Comparison of ENCODE assay signal across 31 cellular contexts in the genomic region with DNA sequence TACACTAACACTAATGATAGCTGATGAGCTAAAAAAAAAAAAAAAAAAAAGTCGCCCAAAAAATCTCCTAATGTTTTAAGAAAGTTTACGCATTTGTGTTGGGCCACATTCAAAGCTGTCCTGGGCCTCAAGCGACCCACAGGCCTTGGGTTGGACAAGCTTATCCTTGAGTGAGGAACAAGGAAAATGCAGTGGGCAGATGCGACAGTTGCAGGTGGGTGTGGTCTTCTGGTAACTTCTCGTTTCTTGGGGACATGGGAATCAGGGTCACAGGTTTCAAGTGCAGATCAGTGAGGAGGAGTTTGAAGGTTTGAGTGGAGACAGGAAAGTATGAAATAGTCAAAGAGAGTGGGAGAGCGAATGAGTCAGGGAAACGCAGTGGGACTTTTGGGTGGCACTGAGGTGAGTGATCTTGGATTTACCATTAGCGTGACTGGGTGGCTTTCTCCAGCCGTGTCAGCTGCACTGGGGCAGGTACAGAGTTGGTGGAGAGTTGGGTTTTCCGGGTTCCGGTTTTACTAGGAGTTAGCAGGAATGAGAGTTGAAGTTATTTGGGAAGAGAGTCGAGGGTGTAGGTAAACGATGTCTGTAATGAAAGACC. TPM values are rescaled to one million over a fixed set of nuclear protein-coding genes. Genes with fewer than 3 reads are reported as not detected.
DNase-seq lines count a peak whose midpoint lies in the region; ATAC-seq and TF ChIP-seq lines count a peak whose summit lies in the region.
"Had no signal": no experiment of that assay in that cellular context is flagged by ENCODE, and none has a peak within 500 bp of the region (broad histone marks: within the 10 kb centered on the region; RNA-seq: fewer than 3 reads in every experiment).

No MANE protein-coding gene starts in this region.

- H3T11ph ChIP-seq in H9 (ENCODE audit: low read length): no peak overlapping the region

- no peak overlapping the region for H2BK20ac ChIP-seq in H9 (ENCODE audit: low read depth, low read length, poor library complexity, severe bottlenecking)

- no peak overlapping the region for H2BK5ac ChIP-seq in H9 (ENCODE audit: insufficient read length, low read length)

- TF ChIP-seq CTCF in lower lobe of right lung (IDR thresholded peaks at IDR 0.05) (no peak), H9 (conservative IDR thresholded peaks at IDR 0.05) (no peak)

- peak; percentile 13 to 54 for ATAC-seq in lower lobe of right lung
- ATAC-seq in HG03457 (IDR thresholded peaks at IDR 0.05; ENCODE audit: unreplicated experiment): no peak
- ATAC-seq: body of pancreas, esophagus mucosa, left lobe of liver had no signal

- intact Hi-C loops in lower lobe of right lung (cut with DNase I): no loop called here

- no peaks in the 10 kb centered on the region for H3K36me3 Mint-ChIP-seq in H9 (ENCODE audit: insufficient read depth in 1 of 3, low read depth in 3 of 3)
- H3K36me3 Mint-ChIP-seq: IgD-negative memory B cell had no signal

- H3K79me1 ChIP-seq in H9 (ENCODE audit: insufficient read depth, low read depth, low read length, poor library complexity, severe bottlenecking): no peaks in the 10 kb centered on the region

- H3K9me3 Mint-ChIP-seq in H9: no peaks in the 10 kb centered on the region; a peak in 2 of 5 replicates

- H3K9ac ChIP-seq in H9 (ENCODE audit: extremely low read depth, insufficient read length, low read length): no peak overlapping the region

- H3K56ac ChIP-seq in H9 (ENCODE audit: insufficient read length, low read depth, low read length): no peak overlapping the region

- DNase-seq in CD1c-positive myeloid dendritic cell (ENCODE audit: extremely low spot score): peak; percentile 95
- DNase-seq in KBM-7: peak; percentile 47
- DNase-seq in OCI-M1 (lab: John Stamatoyannopoulos, UW): peak; percentile 11
- DNase-seq in lower lobe of right lung: peak; percentile 58
- DNase-seq in DMS79 (lab: John Stamatoyannopoulos, UW): no peak
- no peak for DNase-seq in H9
- no peak for DNase-seq in SK-N-DZ (ENCODE audit: low spot score)
- DNase-seq: ACHN; activated CD4-positive, alpha-beta T cell treated with anti-CD3 and anti-CD28 coated beads, Interleukin-2, amount 10 ng/mL, durations not matched to agents 7 days and 5 days; activated naive CD4-positive, alpha-beta T cell; activated T-cell treated with anti-CD3 and anti-CD28 coated beads, Interleukin-2, amount 50 U/mL, for 48 hours; body of pancreas; dermis blood vessel endothelial cell; foreskin fibroblast; mesendoderm; NCI-H1105 treated with DMSO at 0.1 percent for 48 hours; NCI-H2029 treated with DMSO at 0.1 percent for 48 hours; NCI-H526; Peyer's patch; SHP77 treated with DMSO at 0.1 percent for 48 hours; small intestine; SW 1271; trophoblast cell; WERI-Rb-1 had no signal

- H4K5ac ChIP-seq in H9 (ENCODE audit: insufficient read length, low read depth, low read length): no peak overlapping the region

- no peak overlapping the region for H3K4me2 ChIP-seq in H9 (ENCODE audit: insufficient read depth, insufficient read length, low read length)

- H3K79me2 ChIP-seq in H9 (ENCODE audit: insufficient read depth, low read length): no peaks in the 10 kb centered on the region

- no peak overlapping the region for H3K14ac ChIP-seq in H9 (ENCODE audit: insufficient read depth, low read length)

- H3K27me3 ChIP-seq in lower lobe of right lung (ENCODE audit: low read depth) (no peaks in the 10 kb centered on the region), H9 (ENCODE audit: insufficient read depth, low read length) (no peaks in the 10 kb centered on the region)
- H3K27me3 ChIP-seq: adrenal gland, body of pancreas, Peyer's patch, right atrium auricular region had no signal

- no peak overlapping the region for H3K18ac ChIP-seq in H9 (ENCODE audit: insufficient read length, low read depth, low read length)

- peaks cover 25% of the 10 kb centered on the region for H3K4me1 ChIP-seq in lower lobe of right lung
- H3K4me1 ChIP-seq in H9 (ENCODE audit: insufficient read depth, low read length): no peaks in the 10 kb centered on the region
- H3K4me1 ChIP-seq: adrenal gland, body of pancreas had no signal

- no peaks in the 10 kb centered on the region for H3K36me3 ChIP-seq in lower lobe of right lung
- H3K36me3 ChIP-seq: adrenal gland, Peyer's patch, right atrium auricular region, WERI-Rb-1 had no signal

- no peak overlapping the region for H2AK5ac ChIP-seq in H9 (ENCODE audit: insufficient read length, low read length)

- no peak overlapping the region for H3K27ac ChIP-seq in lower lobe of right lung
- no peak overlapping the region for H3K27ac ChIP-seq in H9 (ENCODE audit: insufficient read length, low read depth, low read length)
- H3K27ac ChIP-seq: adrenal gland, body of pancreas, Peyer's patch, right atrium auricular region, WERI-Rb-1 had no signal

- no peak overlapping the region for H4K91ac ChIP-seq in H9 (ENCODE audit: insufficient read length, low read depth, low read length)

- H2BK12ac ChIP-seq in H9 (ENCODE audit: insufficient read length, low read depth, low read length): no peak overlapping the region

- no peak overlapping the region for H3K23ac ChIP-seq in H9 (ENCODE audit: insufficient read length, low read depth, low read length)

- no peaks in the 10 kb centered on the region for H3K23me2 ChIP-seq in H9 (ENCODE audit: insufficient read length, low read depth, low read length, poor library complexity, severe bottlenecking)

- no peaks in the 10 kb centered on the region for H3K4me1 Mint-ChIP-seq in H9

- H3K27me3 Mint-ChIP-seq in H9 (ENCODE audit: low read depth): peaks cover 14% of the 10 kb centered on the region

- no peak overlapping the region for H3K4ac ChIP-seq in H9 (ENCODE audit: low read depth, low read length)

- H4K20me1 ChIP-seq in H9 (ENCODE audit: control insufficient read depth, insufficient read depth, insufficient read length): no peaks in the 10 kb centered on the region

- 100% methylated on average over 4 of the region's 13 CpGs for WGBS in H9 (ENCODE audit: extremely low coverage, insufficient read length, low lambda C conversion rate)

- no peak overlapping the region for H3K4me3 Mint-ChIP-seq in H9
- H3K4me3 Mint-ChIP-seq: activated CD4-positive, alpha-beta T cell treated with anti-CD3 and anti-CD28 coated beads, Interleukin-2, amount 10 ng/mL, durations not matched to agents 7 days and 5 days; IgD-negative memory B cell had no signal

- no peak overlapping the region for H2BK15ac ChIP-seq in H9 (ENCODE audit: low read depth, low read length)

- in situ Hi-C loops in KBM-7 (cut with MboI; ENCODE audit: low pct_unique_long_range_greater_than_20kb, low sequenced_read_pairs): no loop called here

- H3K4me3 ChIP-seq in lower lobe of right lung: no peak overlapping the region
- H3K4me3 ChIP-seq: adrenal gland, body of pancreas, Peyer's patch, right atrium auricular region had no signal

- no peak overlapping the region for H3K27ac Mint-ChIP-seq in H9
- H3K27ac Mint-ChIP-seq: activated CD4-positive, alpha-beta T cell treated with anti-CD3 and anti-CD28 coated beads, Interleukin-2, amount 10 ng/mL, durations not matched to agents 7 days and 5 days had no signal

- no peaks in the 10 kb centered on the region for H3K9me3 ChIP-seq in lower lobe of right lung
- H3K9me3 ChIP-seq in H9 (ENCODE audit: control insufficient read depth, low read depth, low read length): no peaks in the 10 kb centered on the region
- H3K9me3 ChIP-seq: adrenal gland, body of pancreas, Peyer's patch, right atrium auricular region had no signal

- no peak overlapping the region for H4K8ac ChIP-seq in H9 (replicated peaks; ENCODE audit: insufficient read length, low read depth, low read length)

- H2BK120ac ChIP-seq in H9 (ENCODE audit: low read depth, low read length, poor library complexity, severe bottlenecking): no peak overlapping the region

- H2AFZ ChIP-seq in H9 (ENCODE audit: low read length): no peak overlapping the region

RNA-seq across cellular contexts. Expression of a gene that starts 15.4 kb away (rescaled TPM):
- total RNA-seq in lower lobe of right lung: 2.0 TPM
- 0.09 TPM in 1 of 2 replicates, not detected in the other for total RNA-seq in H9 (2021)
- not detected in 2 replicates for polyA plus RNA-seq in SK-N-DZ (2014; cell fraction: cytosol; rRNA removed)
- not detected in 2 replicates for polyA plus RNA-seq in SK-N-DZ (2014; cell fraction: nucleus; rRNA removed)
- total RNA-seq: body of pancreas, dermis blood vessel endothelial cell had no signal
- polyA plus RNA-seq: BJ had no signal

RNA-seq across cellular contexts. Expression of a gene that starts 29.1 kb away (rescaled TPM):
- total RNA-seq in lower lobe of right lung (33.6 TPM), H9 (2021) (1.6 and 1.7 TPM in 2 replicates)
- 0.61 and 1.1 TPM in 2 replicates for polyA plus RNA-seq in SK-N-DZ (2014; cell fraction: cytosol; rRNA removed)
- polyA plus RNA-seq in SK-N-DZ (2014; cell fraction: nucleus; rRNA removed): 0.25 and 0.38 TPM in 2 replicates
- total RNA-seq: activated CD4-positive, alpha-beta T cell treated with anti-CD3 and anti-CD28 coated beads, Interleukin-2, amount 10 ng/mL, durations not matched to agents 7 days and 5 days had no signal
- polyA plus RNA-seq: IgD-negative memory B cell had no signal

RNA-seq across cellular contexts. Expression of a gene that starts 58.8 kb away (rescaled TPM):
- 77.5 TPM for total RNA-seq in lower lobe of right lung
- total RNA-seq in H9 (2021): 1.8 and 2.0 TPM in 2 replicates
- 1.3 and 3.9 TPM in 2 replicates for polyA plus RNA-seq in SK-N-DZ (2014; cell fraction: cytosol; rRNA removed)
- polyA plus RNA-seq in SK-N-DZ (2014; cell fraction: nucleus; rRNA removed): 1.8 and 2.1 TPM in 2 replicates

Comparison
In these comparisons a context has a peak if more than half of its experiments do, and no peak if none do; other contexts are left out.
1. DNase-seq: peak in CD1c-positive myeloid dendritic cell (single experiment), KBM-7 (single experiment), OCI-M1 (single experiment) and lower lobe of right lung (single experiment); none in DMS79 (single experiment), H9 (single experiment) and SK-N-DZ (single experiment).
2. RNA of a gene that starts 29.1 kb away (total RNA-seq): 33.6 TPM in lower lobe of right lung (single experiment); 1.6 to 1.7 TPM in H9; every median in the first group is over 10 times any median in the second.
3. RNA of a gene that starts 58.8 kb away (total RNA-seq): 77.5 TPM in lower lobe of right lung (single experiment); 1.8 to 2.0 TPM in H9; every median in the first group is over 10 times any median in the second.